In the genomic region with DNA sequence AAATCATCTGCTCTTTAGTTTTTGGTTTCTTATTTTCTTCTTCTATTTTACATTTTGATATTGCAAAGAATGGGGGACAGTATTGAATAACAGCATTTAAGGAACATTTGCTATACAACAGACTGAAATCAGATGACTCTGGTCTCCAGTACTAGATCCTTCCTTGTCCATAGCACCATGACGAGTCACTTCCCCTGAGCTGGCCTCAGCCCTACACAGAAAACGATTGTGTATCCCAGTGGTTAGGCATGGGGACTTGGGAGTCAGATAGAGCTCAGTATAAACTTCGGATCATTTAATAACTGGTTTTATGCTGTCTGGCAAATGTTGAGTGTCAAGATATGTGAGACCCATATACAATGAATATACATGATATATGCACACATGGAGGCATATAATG, we compare ENCODE assay signal across 26 cellular contexts. TPM values are rescaled to one million over a fixed set of nuclear protein-coding genes. Genes with fewer than 3 reads are reported as not detected.
DNase-seq lines count a peak whose midpoint lies in the region; TF ChIP-seq lines count a peak whose summit lies in the region.
"Had no signal": no experiment of that assay in that cellular context is flagged by ENCODE, and none has a peak within 500 bp of the region (broad histone marks: within the 10 kb centered on the region; RNA-seq: fewer than 3 reads in every experiment).

No MANE protein-coding gene starts in this region.

- H2AFZ ChIP-seq in mammary epithelial cell (ENCODE audit: low read depth, low read length), result no peak overlapping the region

- H3K79me2 ChIP-seq in mammary epithelial cell (ENCODE audit: insufficient read depth, low read length), result no peaks in the 10 kb centered on the region

- H3K4me1 Mint-ChIP-seq in MCF 10A (ENCODE audit: insufficient read depth, unreplicated experiment), result no peaks in the 10 kb centered on the region
- H3K4me1 Mint-ChIP-seq: activated CD8-positive, alpha-beta memory T cell treated with anti-CD3 and anti-CD28 coated beads, Interleukin-2, amount 10 ng/mL, durations not matched to agents 7 days and 5 days; activated naive CD4-positive, alpha-beta T cell treated with anti-CD3 and anti-CD28 coated beads, Interleukin-2, amount 50 U/mL, for 24 hours had no signal

- dilution Hi-C loops in mammary epithelial cell (cut with HindIII; ENCODE audit: low sequenced_read_pairs), result loop anchor here (25.0 kb wide), 1 partner anchor 233 kb away; a partner anchor contains a TSS

- no peaks in the 10 kb centered on the region for H3K36me3 ChIP-seq in mammary epithelial cell (ENCODE audit: insufficient read depth, low read length)
- H3K36me3 ChIP-seq in sigmoid colon, result no peaks in the 10 kb centered on the region
- no peaks in the 10 kb centered on the region for H3K36me3 ChIP-seq in transverse colon
- H3K36me3 ChIP-seq: HAP-1 had no signal

- no peaks in the 10 kb centered on the region for H4K20me1 ChIP-seq in mammary epithelial cell (ENCODE audit: insufficient read depth, low read length)

- intact Hi-C loops in mammary epithelial cell (cut with micrococcal nuclease), result no loop called here
- intact Hi-C loops in MCF 10A (cut with micrococcal nuclease), result no loop called here
- intact Hi-C loops in sigmoid colon (cut with DNase I), result no loop called here
- intact Hi-C loops in transverse colon (cut with DNase I; ENCODE audit: low total_unique reads), result no loop called here

- BruUV-seq in mammary epithelial cell (replicated peaks; lab: Mats Ljungman, UMichigan) (no TSS peak), MCF 10A (replicated peaks; lab: Mats Ljungman, UMichigan) (no TSS peak)

- H3K9me3 Mint-ChIP-seq in MCF 10A (ENCODE audit: unreplicated experiment), result no peaks in the 10 kb centered on the region
- H3K9me3 Mint-ChIP-seq: activated naive CD4-positive, alpha-beta T cell treated with anti-CD3 and anti-CD28 coated beads, Interleukin-2, amount 50 U/mL, for 24 hours; dendritic cell treated with granulocyte-macrophage colony-stimulating factor and Interleukin-4, amounts not matched to agents 40 ng/mL and 50 ng/mL, for 4 days; T-helper 2 cell treated with Interferon-gamma antibody and Interleukin-4, amounts not matched to agents 5 μg/mL and 100 μg/mL, for 36 hours had no signal

- TF ChIP-seq EP300 in sigmoid colon (IDR thresholded peaks at IDR 0.05) (no peak), transverse colon (IDR thresholded peaks at IDR 0.05; ENCODE audit: low read depth) (no peak)

- in situ Hi-C loops in mammary epithelial cell (cut with MboI; ENCODE audit: low sequenced_read_pairs in 2 of 2), result loop anchor here (10.0 kb wide), 2 partner anchors 205 to 215 kb away; no protein-coding TSS in a partner anchor
- in situ Hi-C loops in transverse colon (cut with MboI; ENCODE audit: low pct_ligation_motif_present in 1 of 4, low pct_unique_long_range_greater_than_20kb in 1 of 4, low sequenced_read_pairs in 3 of 4), result loop anchor here in 2 of 4 donors (25.0 kb wide), 2 partner anchors 208 to 233 kb away; a partner anchor contains a TSS

- H3K4me2 ChIP-seq in mammary epithelial cell (ENCODE audit: insufficient read depth, low read depth, low read length), result no peak overlapping the region

- CTCF ChIA-PET in mammary epithelial cell (lab: Charles Lee; ENCODE audit: low non-redundant PET), result no interaction called here
- CTCF ChIA-PET in MCF 10A (lab: Yijun Ruan, JAX), result no interaction called here

- H3K27ac Mint-ChIP-seq in MCF 10A (ENCODE audit: low read depth, unreplicated experiment), result no peak overlapping the region
- H3K27ac Mint-ChIP-seq: activated CD8-positive, alpha-beta memory T cell treated with anti-CD3 and anti-CD28 coated beads, Interleukin-2, amount 10 ng/mL, durations not matched to agents 7 days and 5 days; activated naive CD4-positive, alpha-beta T cell treated with anti-CD3 and anti-CD28 coated beads, Interleukin-2, amount 50 U/mL, for 24 hours; dendritic cell treated with granulocyte-macrophage colony-stimulating factor and Interleukin-4, amounts not matched to agents 40 ng/mL and 50 ng/mL, for 4 days; T-helper 2 cell treated with Interferon-gamma antibody and Interleukin-4, amounts not matched to agents 5 μg/mL and 100 μg/mL, for 36 hours had no signal

- H3K4me3 ChIP-seq in mammary epithelial cell (replicated peaks in 1 of 3; ENCODE audit: insufficient read depth in 1 of 3, low read depth in 2 of 3, low read length in 3 of 3) (no peak overlapping the region), fibroblast of the aortic adventitia (ENCODE audit: low read depth, low read length) (no peak overlapping the region), sigmoid colon (no peak overlapping the region), transverse colon (no peak overlapping the region)
- H3K4me3 ChIP-seq: HAP-1, psoas muscle, skin epidermis had no signal

- no peaks in the 10 kb centered on the region for H3K27me3 ChIP-seq in mammary epithelial cell (ENCODE audit: insufficient read depth, low read length)
- no peaks in the 10 kb centered on the region for H3K27me3 ChIP-seq in sigmoid colon
- H3K27me3 ChIP-seq in transverse colon, result no peaks in the 10 kb centered on the region

- H3K36me3 Mint-ChIP-seq in MCF 10A (ENCODE audit: insufficient read depth, unreplicated experiment), result no peaks in the 10 kb centered on the region
- H3K36me3 Mint-ChIP-seq: activated CD8-positive, alpha-beta memory T cell treated with anti-CD3 and anti-CD28 coated beads, Interleukin-2, amount 10 ng/mL, durations not matched to agents 7 days and 5 days; activated naive CD4-positive, alpha-beta T cell treated with anti-CD3 and anti-CD28 coated beads, Interleukin-2, amount 50 U/mL, for 24 hours had no signal

- H3K9me3 ChIP-seq in mammary epithelial cell (replicated peaks; ENCODE audit: insufficient read depth, low read length) (no peaks in the 10 kb centered on the region), sigmoid colon (no peaks in the 10 kb centered on the region), transverse colon (no peaks in the 10 kb centered on the region)
- H3K9me3 ChIP-seq: HAP-1, psoas muscle had no signal

- TF ChIP-seq CTCF in mammary epithelial cell (conservative IDR thresholded peaks at IDR 0.05 in 1 of 2, IDR thresholded peaks at IDR 0.05 in 1 of 2; ENCODE audit: extremely low read depth in 1 of 2, insufficient read depth in 1 of 2, low read depth in 1 of 2, low read length in 2 of 2) (no peak), MCF 10A (IDR thresholded peaks at IDR 0.05; ENCODE audit: unreplicated experiment) (no peak), fibroblast of the aortic adventitia (IDR thresholded peaks at IDR 0.05; ENCODE audit: insufficient read depth, low read length) (no peak), sigmoid colon (IDR thresholded peaks at IDR 0.05) (no peak), transverse colon (IDR thresholded peaks at IDR 0.05) (no peak)

- 62% methylated on average over 3 of the region's 3 CpGs for WGBS in mammary epithelial cell (ENCODE audit: low coverage, missing lambda C conversion rate)
- 72 to 80% methylated on average over 3 of the region's 3 CpGs for WGBS in sigmoid colon, 2 donors
- 75% methylated on average over 3 of the region's 3 CpGs; no CpG with 5 or more reads in 1 of the 2 donors for WGBS in transverse colon (ENCODE audit: low coverage in 1 of 2), 2 donors

- no peak overlapping the region for H3K4me3 Mint-ChIP-seq in MCF 10A (ENCODE audit: unreplicated experiment)
- H3K4me3 Mint-ChIP-seq: activated CD8-positive, alpha-beta memory T cell treated with anti-CD3 and anti-CD28 coated beads, Interleukin-2, amount 10 ng/mL, durations not matched to agents 7 days and 5 days; activated naive CD4-positive, alpha-beta T cell treated with anti-CD3 and anti-CD28 coated beads, Interleukin-2, amount 50 U/mL, for 24 hours; dendritic cell treated with granulocyte-macrophage colony-stimulating factor and Interleukin-4, amounts not matched to agents 40 ng/mL and 50 ng/mL, for 4 days; T-helper 2 cell treated with Interferon-gamma antibody and Interleukin-4, amounts not matched to agents 5 μg/mL and 100 μg/mL, for 36 hours had no signal

- POLR2A ChIA-PET in MCF 10A (lab: Yijun Ruan, JAX), result no interaction called here

- DNase-seq in mammary epithelial cell (peak; percentile 44), MCF 10A (ENCODE audit: unreplicated experiment) (no peak), RKO (ENCODE audit: low spot score) (peak; percentile 66), fibroblast of the aortic adventitia (ENCODE audit: low read depth) (peak; percentile 4), ureter (ENCODE audit: low spot score) (no peak), sigmoid colon (no peak), transverse colon (no peak)
- DNase-seq in activated CD8-positive, alpha-beta memory T cell treated with anti-CD3 and anti-CD28 coated beads, Interleukin-2, amount 50 U/mL, for 4 hours, result no peak
- DNase-seq: 8988T; activated CD4-positive, alpha-beta T cell treated with anti-CD3 and anti-CD28 coated beads for 48 hours; activated CD8-positive, alpha-beta memory T cell treated with anti-CD3 and anti-CD28 coated beads, Interleukin-2, amount 10 ng/mL, durations not matched to agents 7 days and 5 days; caudate nucleus; NCI-H1105 treated with DMSO at 0.1 percent for 48 hours; NCI-H2029 treated with DMSO at 0.1 percent for 48 hours; NCI-H2227 treated with DMSO at 0.1 percent for 48 hours; NCI-H748 treated with DMSO at 0.1 percent for 48 hours; psoas muscle; trophoblast cell had no signal

- TF ChIP-seq POLR2A in sigmoid colon (IDR thresholded peaks at IDR 0.05) (no peak), transverse colon (IDR thresholded peaks at IDR 0.05) (no peak)

- no peak overlapping the region for H3K9ac ChIP-seq in mammary epithelial cell (ENCODE audit: insufficient read depth, low read length)

- no peak overlapping the region for H3K27ac ChIP-seq in mammary epithelial cell (ENCODE audit: insufficient read depth, low read depth, low read length)
- no peak overlapping the region for H3K27ac ChIP-seq in sigmoid colon
- no peak overlapping the region for H3K27ac ChIP-seq in transverse colon
- H3K27ac ChIP-seq: HL-60, psoas muscle, skin epidermis, VCaP had no signal

- H3K27me3 Mint-ChIP-seq in MCF 10A (ENCODE audit: insufficient read depth, unreplicated experiment), result peaks cover 36% of the 10 kb centered on the region
- H3K27me3 Mint-ChIP-seq: activated CD8-positive, alpha-beta memory T cell treated with anti-CD3 and anti-CD28 coated beads, Interleukin-2, amount 10 ng/mL, durations not matched to agents 7 days and 5 days; activated naive CD4-positive, alpha-beta T cell treated with anti-CD3 and anti-CD28 coated beads, Interleukin-2, amount 50 U/mL, for 24 hours; dendritic cell treated with granulocyte-macrophage colony-stimulating factor and Interleukin-4, amounts not matched to agents 40 ng/mL and 50 ng/mL, for 4 days had no signal

- H3K4me1 ChIP-seq in mammary epithelial cell (ENCODE audit: insufficient read depth, low read length) (peaks cover 3% of the 10 kb centered on the region), sigmoid colon (no peaks in the 10 kb centered on the region), transverse colon (no peaks in the 10 kb centered on the region)
- H3K4me1 ChIP-seq: HAP-1, psoas muscle had no signal

RNA-seq across cellular contexts. Expression of a gene that starts 44.7 kb away (rescaled TPM):
- 10 to 100 TPM in 1 of 2 donors, 1 to 10 TPM in 1; 9.8 to 14.2 TPM for total RNA-seq in mammary epithelial cell
- polyA plus RNA-seq in mammary epithelial cell, result 10.0 TPM
- polyA minus RNA-seq in mammary epithelial cell, result 8.9 TPM
- total RNA-seq in MCF 10A (2022), result not detected in 2 replicates
- 7.9 and 15.6 TPM in 2 replicates for total RNA-seq in fibroblast of the aortic adventitia (ENCODE audit: low replicate concordance)
- total RNA-seq in ureter, result 51.2 TPM
- total RNA-seq in sigmoid colon, result 10 to 100 TPM; 45.5 to 86.6 (median 56.9) TPM
- polyA plus RNA-seq in sigmoid colon, result 10 to 100 TPM; 31.5 to 45.6 (median 34.7) TPM
- 10 to 100 TPM in 3 of 4 donors, 1 to 10 TPM in 1; 4.4 to 27.5 (median 16.2) TPM for total RNA-seq in transverse colon
- total RNA-seq: HepG2 had no signal
- polyA plus RNA-seq: HepG2 had no signal

Comparison
In these comparisons a context has a peak if more than half of its experiments do, and no peak if none do; other contexts are left out.
1. DNase-seq: peak in mammary epithelial cell (single experiment), RKO (single experiment) and fibroblast of the aortic adventitia (single experiment); none in MCF 10A (single experiment), ureter (single experiment), sigmoid colon (single experiment), activated CD8-positive, alpha-beta memory T cell treated with anti-CD3 and anti-CD28 coated beads, Interleukin-2, amount 50 U/mL, for 4 hours (single experiment) and transverse colon (single experiment).